1 cellular context compared by ENCODE assay signal in the genomic region with DNA sequence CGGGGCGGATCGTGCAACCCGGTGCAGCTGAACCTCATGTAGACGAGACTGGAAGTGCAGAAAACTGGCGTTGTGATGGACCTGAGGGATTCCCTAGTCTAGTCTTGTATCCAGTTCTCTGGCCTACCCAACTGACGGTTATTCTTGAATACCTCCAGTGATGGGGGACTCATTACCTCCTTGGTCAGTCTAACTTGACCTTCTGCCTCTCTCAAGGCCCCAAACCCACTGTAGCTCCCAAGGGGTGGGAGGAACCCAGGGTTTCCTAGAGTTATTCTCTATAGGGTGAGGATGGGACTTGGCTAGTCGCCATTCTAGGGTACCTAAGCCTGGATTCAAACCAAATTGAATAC.
TF ChIP-seq lines count a peak whose summit lies in the region.

No MANE protein-coding gene starts in this region.

TF ChIP-seq in IMR-90, 13 proteins besides CTCF, POLR2A, EP300 and RAD21:
- TF ChIP-seq BHLHE40 (IDR thresholded peaks at IDR 0.05; ENCODE audit: low read depth, low read length) (no peak), SMC3 (IDR thresholded peaks at IDR 0.05; ENCODE audit: low read depth, low read length) (no peak), CEBPB (IDR thresholded peaks at IDR 0.05; ENCODE audit: low read depth, low read length) (no peak), MAFK (IDR thresholded peaks at IDR 0.05; ENCODE audit: low read depth, low read length) (no peak), RFX5 (IDR thresholded peaks at IDR 0.05; ENCODE audit: low read depth, low read length) (no peak), USF2 (IDR thresholded peaks at IDR 0.05; ENCODE audit: low read depth, low read length) (no peak), MAZ (IDR thresholded peaks at IDR 0.05; ENCODE audit: borderline replicate concordance, low read depth, low read length) (no peak)
